ENCODE assay signal across 1 cellular context in the genomic region with DNA sequence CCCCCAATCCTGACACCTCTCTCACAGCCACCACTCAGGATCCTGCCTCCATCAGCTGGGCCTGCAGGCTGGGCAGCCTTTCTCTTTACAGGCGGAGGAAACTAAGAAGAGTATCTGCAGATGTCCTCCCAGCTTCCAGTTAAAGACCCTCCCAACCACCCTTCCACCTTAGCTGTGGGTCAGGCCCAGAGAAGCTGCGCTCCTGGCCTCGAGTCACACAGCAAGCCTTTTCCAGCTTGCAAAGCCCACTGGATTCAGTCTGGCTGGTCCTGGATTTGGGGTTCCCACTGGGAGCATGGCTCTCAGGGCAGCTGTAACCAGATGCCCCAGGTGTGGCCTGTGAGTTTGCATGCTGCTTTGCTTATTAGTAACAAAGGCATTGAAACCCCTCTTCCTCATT.
A peak's percentile ranks its signal among the peaks of the same experiment; 100 is the strongest.
TF ChIP-seq lines count a peak whose summit lies in the region.

No MANE protein-coding gene starts in this region.

TF ChIP-seq in K562, 482 proteins besides CTCF, POLR2A, EP300 and RAD21:
- TF ChIP-seq, protein P1, sequence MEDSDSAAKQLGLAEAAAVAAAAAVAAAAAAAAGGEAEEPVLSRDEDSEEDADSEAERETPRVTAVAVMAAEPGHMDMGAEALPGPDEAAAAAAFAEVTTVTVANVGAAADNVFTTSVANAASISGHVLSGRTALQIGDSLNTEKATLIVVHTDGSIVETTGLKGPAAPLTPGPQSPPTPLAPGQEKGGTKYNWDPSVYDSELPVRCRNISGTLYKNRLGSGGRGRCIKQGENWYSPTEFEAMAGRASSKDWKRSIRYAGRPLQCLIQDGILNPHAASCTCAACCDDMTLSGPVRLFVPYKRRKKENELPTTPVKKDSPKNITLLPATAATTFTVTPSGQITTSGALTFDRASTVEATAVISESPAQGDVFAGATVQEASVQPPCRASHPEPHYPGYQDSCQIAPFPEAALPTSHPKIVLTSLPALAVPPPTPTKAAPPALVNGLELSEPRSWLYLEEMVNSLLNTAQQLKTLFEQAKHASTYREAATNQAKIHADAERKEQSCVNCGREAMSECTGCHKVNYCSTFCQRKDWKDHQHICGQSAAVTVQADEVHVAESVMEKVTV (CRISPR knock-in tag; IDR thresholded peaks at IDR 0.05) = no peak
- TF ChIP-seq, protein P2, sequence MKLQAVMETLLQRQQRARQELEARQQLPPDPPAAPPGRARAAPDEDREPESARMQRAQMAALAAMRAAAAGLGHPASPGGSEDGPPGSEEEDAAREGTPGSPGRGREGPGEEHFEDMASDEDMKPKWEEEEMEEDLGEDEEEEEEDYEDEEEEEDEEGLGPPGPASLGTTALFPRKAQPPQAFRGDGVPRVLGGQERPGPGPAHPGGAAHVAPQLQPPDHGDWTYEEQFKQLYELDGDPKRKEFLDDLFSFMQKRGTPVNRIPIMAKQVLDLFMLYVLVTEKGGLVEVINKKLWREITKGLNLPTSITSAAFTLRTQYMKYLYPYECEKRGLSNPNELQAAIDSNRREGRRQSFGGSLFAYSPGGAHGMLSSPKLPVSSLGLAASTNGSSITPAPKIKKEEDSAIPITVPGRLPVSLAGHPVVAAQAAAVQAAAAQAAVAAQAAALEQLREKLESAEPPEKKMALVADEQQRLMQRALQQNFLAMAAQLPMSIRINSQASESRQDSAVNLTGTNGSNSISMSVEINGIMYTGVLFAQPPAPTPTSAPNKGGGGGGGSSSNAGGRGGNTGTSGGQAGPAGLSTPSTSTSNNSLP (IDR thresholded peaks at IDR 0.05; ENCODE audit: borderline replicate concordance, low read depth, low read length) = no peak
- TF ChIP-seq FOXP1 (CRISPR knock-in tag; IDR thresholded peaks at IDR 0.05) = 0 out of 2 replicates have a peak, but pooled peaks have one; percentile 33
- TF ChIP-seq ZSCAN29 (IDR thresholded peaks at IDR 0.05) = no peak
- TF ChIP-seq ZFP36 (IDR thresholded peaks at IDR 0.05; ENCODE audit: low read depth, low read length, partially characterized antibody) = peak; percentile 84
- no peak for TF ChIP-seq FOXM1 (IDR thresholded peaks at IDR 0.05; ENCODE audit: low read depth)
- TF ChIP-seq FOXM1 (CRISPR knock-in tag; IDR thresholded peaks at IDR 0.05; ENCODE audit: low read depth) = no peak
- peak; percentile 32; the same call in 1 of the 2 replicates for TF ChIP-seq BCOR (IDR thresholded peaks at IDR 0.05)
- TF ChIP-seq, protein P3, sequence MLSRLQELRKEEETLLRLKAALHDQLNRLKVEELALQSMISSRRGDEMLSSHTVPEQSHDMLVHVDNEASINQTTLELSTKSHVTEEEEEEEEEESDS (CRISPR knock-in tag; IDR thresholded peaks at IDR 0.05) = no peak
- TF ChIP-seq, protein P4, sequence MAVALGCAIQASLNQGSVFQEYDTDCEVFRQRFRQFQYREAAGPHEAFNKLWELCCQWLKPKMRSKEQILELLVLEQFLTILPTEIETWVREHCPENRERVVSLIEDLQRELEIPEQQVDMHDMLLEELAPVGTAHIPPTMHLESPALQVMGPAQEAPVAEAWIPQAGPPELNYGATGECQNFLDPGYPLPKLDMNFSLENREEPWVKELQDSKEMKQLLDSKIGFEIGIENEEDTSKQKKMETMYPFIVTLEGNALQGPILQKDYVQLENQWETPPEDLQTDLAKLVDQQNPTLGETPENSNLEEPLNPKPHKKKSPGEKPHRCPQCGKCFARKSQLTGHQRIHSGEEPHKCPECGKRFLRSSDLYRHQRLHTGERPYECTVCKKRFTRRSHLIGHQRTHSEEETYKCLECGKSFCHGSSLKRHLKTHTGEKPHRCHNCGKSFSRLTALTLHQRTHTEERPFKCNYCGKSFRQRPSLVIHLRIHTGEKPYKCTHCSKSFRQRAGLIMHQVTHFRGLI (CRISPR knock-in tag; IDR thresholded peaks at IDR 0.05) = no peak
- TF ChIP-seq, protein P5, sequence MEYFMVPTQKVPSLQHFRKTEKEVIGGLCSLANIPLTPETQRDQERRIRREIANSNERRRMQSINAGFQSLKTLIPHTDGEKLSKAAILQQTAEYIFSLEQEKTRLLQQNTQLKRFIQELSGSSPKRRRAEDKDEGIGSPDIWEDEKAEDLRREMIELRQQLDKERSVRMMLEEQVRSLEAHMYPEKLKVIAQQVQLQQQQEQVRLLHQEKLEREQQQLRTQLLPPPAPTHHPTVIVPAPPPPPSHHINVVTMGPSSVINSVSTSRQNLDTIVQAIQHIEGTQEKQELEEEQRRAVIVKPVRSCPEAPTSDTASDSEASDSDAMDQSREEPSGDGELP (CRISPR knock-in tag; IDR thresholded peaks at IDR 0.05; ENCODE audit: borderline replicate concordance) = 0 out of 2 replicates have a peak, but pooled peaks have one; percentile 42
- no peak for TF ChIP-seq SMARCB1 (IDR thresholded peaks at IDR 0.05; ENCODE audit: insufficient read length, low read depth)
TF ChIP-seq in K562: peak in this region for 4.
